Comparison of ENCODE assay signal across 8 cellular contexts in the genomic region with DNA sequence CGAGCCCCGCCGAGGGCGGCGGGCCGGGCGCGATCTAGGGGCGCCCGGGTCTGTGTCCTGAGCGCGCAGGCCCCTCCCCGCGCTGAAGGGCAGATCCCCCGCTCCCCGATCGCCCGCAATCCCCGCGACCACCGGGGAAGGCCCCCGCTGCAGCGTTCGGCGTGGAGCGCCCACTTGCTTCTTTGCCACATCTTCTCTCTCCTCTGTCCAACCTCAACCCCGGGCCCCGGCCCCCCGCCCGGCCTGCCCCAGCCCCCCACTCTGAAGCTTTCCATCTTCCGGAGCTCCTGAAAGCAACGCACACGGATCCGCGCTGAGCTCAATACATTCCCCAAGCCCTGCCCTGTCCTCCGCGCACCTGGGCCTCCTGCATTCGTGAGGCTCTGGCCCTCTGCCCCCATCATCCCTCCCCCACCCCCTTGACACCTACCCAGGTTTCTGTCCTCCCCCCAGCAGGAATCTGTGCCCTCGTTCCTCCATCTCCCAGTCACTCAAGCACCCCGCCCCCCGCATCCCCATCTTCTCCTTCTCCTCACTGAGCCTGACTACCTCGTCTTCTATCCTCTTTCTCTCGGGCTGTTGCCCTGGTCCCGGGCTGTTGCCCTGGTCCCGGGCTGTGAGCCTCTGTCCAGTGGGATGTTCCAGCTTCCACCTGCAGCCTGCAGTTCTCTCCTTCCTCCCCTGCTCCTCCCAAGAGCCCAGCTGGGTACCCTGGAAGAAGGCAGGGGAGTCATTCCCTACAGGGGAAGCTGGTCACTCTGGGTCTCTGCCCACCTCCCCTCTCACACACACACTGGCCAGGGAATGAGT. TPM values are rescaled to one million over a fixed set of nuclear protein-coding genes. Genes with fewer than 3 reads are reported as not detected.
A peak's percentile ranks its signal among the peaks of the same experiment; 100 is the strongest.
DNase-seq lines count a peak whose midpoint lies in the region; ATAC-seq, FAIRE-seq and TF ChIP-seq lines count a peak whose summit lies in the region.

No MANE protein-coding gene starts in this region.

- 9% methylated on average over 32 of the region's 45 CpGs for WGBS in GM12878 (ENCODE audit: insufficient coverage, insufficient replicate concordance, low lambda C conversion rate, missing lambda C conversion rate)
- WGBS in urinary bladder = 5% methylated on average over 45 of the region's 45 CpGs

- no TSS peak for BruUV-seq in GM12878 (replicated peaks; lab: Mats Ljungman, UMichigan)

- peak overlapping the region; percentile 82 for H3K4me3 Mint-ChIP-seq in memory B cell

- H3K27me3 Mint-ChIP-seq in memory B cell = peaks cover 22% of the 10 kb centered on the region

- no peaks in the 10 kb centered on the region for H3K79me2 ChIP-seq in GM12878 (ENCODE audit: control insufficient read depth, insufficient read depth, low read length)

- no peak for FAIRE-seq in GM12878 (lab: Jason Lieb, UNC)

- no peak for TF ChIP-seq POLR2A in GM12878 (IDR thresholded peaks at IDR 0.05; ENCODE audit: low read depth, low read length)
- no peak for TF ChIP-seq POLR2A in erythroblast (IDR thresholded peaks at IDR 0.05; ENCODE audit: low read length)

- no peak overlapping the region for H2AFZ ChIP-seq in GM12878 (ENCODE audit: control insufficient read depth, low read depth, low read length)

- H3K9ac ChIP-seq in GM12878 (ENCODE audit: control insufficient read depth, insufficient read depth, low read length) = no peak overlapping the region

- TF ChIP-seq EP300 in GM12878 (IDR thresholded peaks at IDR 0.05; ENCODE audit: borderline replicate concordance in 1 of 2, control insufficient read depth in 1 of 2, low read depth in 2 of 2, low read length in 2 of 2) = no peak

- H3K4me2 ChIP-seq in GM12878 (ENCODE audit: control insufficient read depth, insufficient read depth) = no peak overlapping the region

- SMC1A ChIA-PET in GM12878 (lab: Charles Lee; ENCODE audit: uncharacterized antibody, unreplicated experiment) = no interaction called here

- POLR2A ChIA-PET in GM12878 (lab: Charles Lee) = no interaction called here

- H3K9me3 ChIP-seq in GM12878 (replicated peaks; ENCODE audit: control insufficient read depth, insufficient read depth, low read length) = no peaks in the 10 kb centered on the region

- H3K4me1 Mint-ChIP-seq in memory B cell = peaks cover 12% of the 10 kb centered on the region

- RAD21 ChIA-PET in GM12878 (lab: Charles Lee; ENCODE audit: unreplicated experiment) = no interaction called here

- H3K4me1 ChIP-seq in GM12878 (ENCODE audit: control insufficient read depth, insufficient read depth, low read length) = no peaks in the 10 kb centered on the region
- H3K4me1 ChIP-seq in urinary bladder (ENCODE audit: insufficient read depth) = no peaks in the 10 kb centered on the region

- peaks cover 4 to 12% of the 10 kb centered on the region in 2 experiments for H3K27me3 ChIP-seq in GM12878 (replicated peaks in 1 of 2; ENCODE audit: control insufficient read depth in 2 of 2, insufficient read depth in 2 of 2, low read length in 1 of 2)

- in situ Hi-C loops in GM12878 (cut with MboI) = no loop called here

- H3K4me3 ChIP-seq in GM12878 = no peak overlapping the region
- peak overlapping the region; percentile 70 for H3K4me3 ChIP-seq in urinary bladder (ENCODE audit: low read depth, low read length)

- no peaks in the 10 kb centered on the region for H3K9me3 Mint-ChIP-seq in memory B cell

- CTCF ChIA-PET in GM12878 (lab: Yijun Ruan, JAX) = no interaction called here

- no peaks in the 10 kb centered on the region for H4K20me1 ChIP-seq in GM12878 (ENCODE audit: control insufficient read depth, insufficient read depth)

- TF ChIP-seq RAD21 in GM12878 (IDR thresholded peaks at IDR 0.05; ENCODE audit: insufficient read depth, low read depth, low read length) = no peak

- no peak overlapping the region for H3K27ac Mint-ChIP-seq in memory B cell

- no peak overlapping the region for H3K27ac ChIP-seq in GM12878 (ENCODE audit: control insufficient read depth, insufficient read depth)
- no peak overlapping the region for H3K27ac ChIP-seq in urinary bladder (ENCODE audit: low read depth)

- ATAC-seq in Right ventricle myocardium superior (ENCODE audit: poor library complexity) = no peak
- no peak for ATAC-seq in left ventricle myocardium superior
- ATAC-seq in GM12878 = no peak
- ATAC-seq in memory B cell (ENCODE audit: low read depth) = no peak

- intact Hi-C loops in Right ventricle myocardium superior (cut with DNase I) (no loop called here), left ventricle myocardium superior (cut with micrococcal nuclease) (no loop called here), GM12878 (cut with micrococcal nuclease; ENCODE audit: unreplicated experiment) (no loop called here)

- peak; percentile 35 for DNase-seq in Right ventricle myocardium superior
- no peak for DNase-seq in left ventricle myocardium superior
- no peak for DNase-seq in GM12878 (ENCODE audit: low read depth, low spot score)
- DNase-seq in memory B cell (ENCODE audit: low spot score in 2 of 2) = no peak
- no peak for DNase-seq in NOMO-1 treated with DMSO at 0.1 percent for 48 hours (lab: John Stamatoyannopoulos, UW; ENCODE audit: unreplicated experiment)
- DNase-seq in SW480 (ENCODE audit: low spot score) = no peak
- no peak for DNase-seq in erythroblast (lab: John Stamatoyannopoulos, UW)

- H3K36me3 Mint-ChIP-seq in memory B cell = no peaks in the 10 kb centered on the region

- TF ChIP-seq CTCF in GM12878 (IDR thresholded peaks at IDR 0.05 in 2 of 3, conservative IDR thresholded peaks at IDR 0.05 in 1 of 3; ENCODE audit: control insufficient read depth in 2 of 3, extremely low read depth in 1 of 3, insufficient read depth in 1 of 3, low read depth in 3 of 3, low read length in 3 of 3) = no peak

- no peaks in the 10 kb centered on the region for H3K36me3 ChIP-seq in GM12878 (ENCODE audit: control insufficient read depth in 2 of 2, insufficient read depth in 2 of 2, low read length in 1 of 2)
- no peaks in the 10 kb centered on the region for H3K36me3 ChIP-seq in urinary bladder (ENCODE audit: insufficient read depth)

RNA-seq across cellular contexts. Expression of gene SPEG, which starts 7.8 kb away (rescaled TPM):
- total RNA-seq in Right ventricle myocardium superior = 103 TPM
- 111 TPM for total RNA-seq in left ventricle myocardium superior
- total RNA-seq in GM12878 (2013; cell fraction: nucleolus; rRNA removed) = not detected in 2 replicates
- total RNA-seq in GM12878 (2014; rRNA removed) = not detected in 2 replicates
- total RNA-seq in GM12878 (2014; rRNA removed; fragmentation: Illumina TruSeq; extraction: Trizol) = not detected in 2 replicates
- 0.28 TPM in 1 of 2 replicates, not detected in the other for total RNA-seq in GM12878 (2021)
- not detected for polyA plus RNA-seq in GM12878 (2011; ENCODE audit: low read depth)
- not detected in 2 replicates for polyA plus RNA-seq in GM12878 (2011; rRNA removed)
- 0.01 and 0.02 TPM in 2 replicates for polyA plus RNA-seq in GM12878 (2011; cell fraction: cytosol; rRNA removed)
- polyA plus RNA-seq in GM12878 (2011; cell fraction: nucleus; rRNA removed) = 0.21 TPM in 1 of 2 replicates, not detected in the other
- polyA plus RNA-seq in GM12878 (2012) = 0.17 TPM in 1 of 2 replicates, not detected in the other
- polyA plus RNA-seq in GM12878 (2014; fragmentation: Illumina TruSeq; extraction: Trizol) = not detected in 2 replicates
- not detected for polyA plus RNA-seq in GM12878 (2014; fragmentation: Nextera tagmentation; extraction: Ambion mirVana)
- 0.01 and 0.03 TPM in 2 replicates for polyA plus RNA-seq in GM12878 (2014; rRNA removed)
- polyA plus RNA-seq in GM12878 (2016; fragmentation: Nextera tagmentation; extraction: Ambion mirVana) = not detected
- not detected in 2 replicates for polyA minus RNA-seq in GM12878 (2011; rRNA and poly(A)+ RNA removed)
- polyA minus RNA-seq in GM12878 (2011; cell fraction: cytosol; rRNA and poly(A)+ RNA removed) = not detected in 2 replicates
- polyA minus RNA-seq in GM12878 (2011; cell fraction: nucleus; rRNA and poly(A)+ RNA removed) = not detected in 2 replicates
- total RNA-seq in urinary bladder = 31.2 TPM
- 226 TPM for polyA plus RNA-seq in urinary bladder

RNA-seq across cellular contexts. Expression of gene DES, which starts 24.2 kb away (rescaled TPM):
- total RNA-seq in Right ventricle myocardium superior (12,920 TPM), left ventricle myocardium superior (14,457 TPM), GM12878 (2014; rRNA removed) (not detected in 2 replicates), GM12878 (2014; rRNA removed; fragmentation: Illumina TruSeq; extraction: Trizol) (not detected in 2 replicates), GM12878 (2021) (0.66 and 0.80 TPM in 2 replicates), urinary bladder (1,909 TPM)
- total RNA-seq in GM12878 (2013; cell fraction: nucleolus; rRNA removed) = not detected in 2 replicates
- polyA plus RNA-seq in GM12878 (2011; ENCODE audit: low read depth) = not detected
- polyA plus RNA-seq in GM12878 (2011; rRNA removed) (not detected in 2 replicates), GM12878 (2014; fragmentation: Illumina TruSeq; extraction: Trizol) (not detected in 2 replicates), GM12878 (2014; fragmentation: Nextera tagmentation; extraction: Ambion mirVana) (not detected), GM12878 (2014; rRNA removed) (not detected in 2 replicates), GM12878 (2016; fragmentation: Nextera tagmentation; extraction: Ambion mirVana) (not detected), urinary bladder (8,236 TPM)
- not detected in 2 replicates for polyA plus RNA-seq in GM12878 (2011; cell fraction: cytosol; rRNA removed)
- polyA plus RNA-seq in GM12878 (2011; cell fraction: nucleus; rRNA removed) = not detected in 2 replicates
- not detected in 2 replicates for polyA plus RNA-seq in GM12878 (2012)
- not detected in 2 replicates for polyA minus RNA-seq in GM12878 (2011; rRNA and poly(A)+ RNA removed)
- not detected in 2 replicates for polyA minus RNA-seq in GM12878 (2011; cell fraction: cytosol; rRNA and poly(A)+ RNA removed)
- not detected in 2 replicates for polyA minus RNA-seq in GM12878 (2011; cell fraction: nucleus; rRNA and poly(A)+ RNA removed)

RNA-seq across cellular contexts. Expression of gene DNPEP, which starts 54.7 kb away (rescaled TPM):
- 76.5 TPM for total RNA-seq in Right ventricle myocardium superior
- total RNA-seq in left ventricle myocardium superior = 74.8 TPM
- 60.0 and 67.2 TPM in 2 replicates for total RNA-seq in GM12878 (2013; cell fraction: nucleolus; rRNA removed)
- 58.1 and 66.9 TPM in 2 replicates for total RNA-seq in GM12878 (2014; rRNA removed)
- total RNA-seq in GM12878 (2014; rRNA removed; fragmentation: Illumina TruSeq; extraction: Trizol) = 32.0 and 37.8 TPM in 2 replicates
- 66.0 and 68.8 TPM in 2 replicates for total RNA-seq in GM12878 (2021)
- polyA plus RNA-seq in GM12878 (2011; ENCODE audit: low read depth) = 25.6 TPM
- polyA plus RNA-seq in GM12878 (2011; rRNA removed) = 28.2 and 62.2 TPM in 2 replicates
- 92.5 and 105 TPM in 2 replicates for polyA plus RNA-seq in GM12878 (2011; cell fraction: cytosol; rRNA removed)
- 162 and 168 TPM in 2 replicates for polyA plus RNA-seq in GM12878 (2011; cell fraction: nucleus; rRNA removed)
- 52.2 and 64.8 TPM in 2 replicates for polyA plus RNA-seq in GM12878 (2012)
- 22.0 and 46.1 TPM in 2 replicates for polyA plus RNA-seq in GM12878 (2014; fragmentation: Illumina TruSeq; extraction: Trizol)
- polyA plus RNA-seq in GM12878 (2014; fragmentation: Nextera tagmentation; extraction: Ambion mirVana) = 10 to 100 TPM; 33.1 to 56.3 TPM
- 66.1 and 75.1 TPM in 2 replicates for polyA plus RNA-seq in GM12878 (2014; rRNA removed)
- 10 to 100 TPM; 77.8 to 82.0 TPM for polyA plus RNA-seq in GM12878 (2016; fragmentation: Nextera tagmentation; extraction: Ambion mirVana)
- 61.5 and 101 TPM in 2 replicates for polyA minus RNA-seq in GM12878 (2011; rRNA and poly(A)+ RNA removed)
- 28.9 and 32.1 TPM in 2 replicates for polyA minus RNA-seq in GM12878 (2011; cell fraction: cytosol; rRNA and poly(A)+ RNA removed)
- polyA minus RNA-seq in GM12878 (2011; cell fraction: nucleus; rRNA and poly(A)+ RNA removed) = 40.6 and 63.1 TPM in 2 replicates
- total RNA-seq in urinary bladder = 36.9 TPM
- polyA plus RNA-seq in urinary bladder = 96.8 TPM

RNA-seq across cellular contexts. Expression of gene GMPPA, which starts 56.3 kb away (rescaled TPM):
- total RNA-seq in Right ventricle myocardium superior = 22.3 TPM
- total RNA-seq in left ventricle myocardium superior = 21.6 TPM
- total RNA-seq in GM12878 (2013; cell fraction: nucleolus; rRNA removed) = 20.1 and 20.9 TPM in 2 replicates
- 44.6 and 45.9 TPM in 2 replicates for total RNA-seq in GM12878 (2014; rRNA removed)
- 23.4 and 24.4 TPM in 2 replicates for total RNA-seq in GM12878 (2014; rRNA removed; fragmentation: Illumina TruSeq; extraction: Trizol)
- 37.6 and 45.3 TPM in 2 replicates for total RNA-seq in GM12878 (2021)
- polyA plus RNA-seq in GM12878 (2011; ENCODE audit: low read depth) = 51.7 TPM
- polyA plus RNA-seq in GM12878 (2011; rRNA removed) = 31.1 and 53.6 TPM in 2 replicates
- polyA plus RNA-seq in GM12878 (2011; cell fraction: cytosol; rRNA removed) = 80.7 and 80.9 TPM in 2 replicates
- polyA plus RNA-seq in GM12878 (2011; cell fraction: nucleus; rRNA removed) = 106 and 110 TPM in 2 replicates
- polyA plus RNA-seq in GM12878 (2012) = 47.7 and 54.4 TPM in 2 replicates
- 35.6 and 38.9 TPM in 2 replicates for polyA plus RNA-seq in GM12878 (2014; fragmentation: Illumina TruSeq; extraction: Trizol)
- 10 to 100 TPM in 1 of 2 experiments, 1 to 10 TPM in 1; 1.9 to 10.2 TPM for polyA plus RNA-seq in GM12878 (2014; fragmentation: Nextera tagmentation; extraction: Ambion mirVana)
- 49.9 and 54.5 TPM in 2 replicates for polyA plus RNA-seq in GM12878 (2014; rRNA removed)
- polyA plus RNA-seq in GM12878 (2016; fragmentation: Nextera tagmentation; extraction: Ambion mirVana) = 10 to 100 TPM; 66.8 to 83.2 TPM
- polyA minus RNA-seq in GM12878 (2011; rRNA and poly(A)+ RNA removed) = 53.2 and 62.3 TPM in 2 replicates
- 16.4 and 26.6 TPM in 2 replicates for polyA minus RNA-seq in GM12878 (2011; cell fraction: cytosol; rRNA and poly(A)+ RNA removed)
- polyA minus RNA-seq in GM12878 (2011; cell fraction: nucleus; rRNA and poly(A)+ RNA removed) = 18.9 and 24.5 TPM in 2 replicates
- total RNA-seq in urinary bladder = 34.3 TPM
- 32.1 TPM for polyA plus RNA-seq in urinary bladder

Comparison
In these comparisons a context has a peak if more than half of its experiments do, and no peak if none do; other contexts are left out.
1. RNA of gene SPEG, which starts 7.8 kb away (total RNA-seq): 111 TPM in left ventricle myocardium superior (single experiment), 103 TPM in Right ventricle myocardium superior (single experiment) and 31.2 TPM in urinary bladder (single experiment); 0.28 TPM in GM12878; every median in the first group is over 10 times any median in the second.
2. RNA of gene DES, which starts 24.2 kb away (total RNA-seq): 14,457 TPM in left ventricle myocardium superior (single experiment), 12,920 TPM in Right ventricle myocardium superior (single experiment) and 1,909 TPM in urinary bladder (single experiment); 0.66 to 0.80 TPM in GM12878; every median in the first group is over 1,000 times any median in the second.